1 cellular context compared by ENCODE assay signal in genomic region chr19:703329-703650, GRCh38.
TF ChIP-seq lines count a peak whose summit lies in the region.

No MANE protein-coding gene starts in this region.

TF ChIP-seq in GM23338, 12 proteins besides CTCF, POLR2A, EP300 and RAD21 (continued from another document):
- TF ChIP-seq REST (IDR thresholded peaks at IDR 0.05; ENCODE audit: unreplicated experiment) (no peak), STAT1 (IDR thresholded peaks at IDR 0.05; ENCODE audit: unreplicated experiment) (no peak), ZNF114 (CRISPR knock-in tag; IDR thresholded peaks at IDR 0.05) (no peak)
TF ChIP-seq in GM23338: peak in this region for 0.
